ENCODE assay signal across 9 cellular contexts in the genomic region with DNA sequence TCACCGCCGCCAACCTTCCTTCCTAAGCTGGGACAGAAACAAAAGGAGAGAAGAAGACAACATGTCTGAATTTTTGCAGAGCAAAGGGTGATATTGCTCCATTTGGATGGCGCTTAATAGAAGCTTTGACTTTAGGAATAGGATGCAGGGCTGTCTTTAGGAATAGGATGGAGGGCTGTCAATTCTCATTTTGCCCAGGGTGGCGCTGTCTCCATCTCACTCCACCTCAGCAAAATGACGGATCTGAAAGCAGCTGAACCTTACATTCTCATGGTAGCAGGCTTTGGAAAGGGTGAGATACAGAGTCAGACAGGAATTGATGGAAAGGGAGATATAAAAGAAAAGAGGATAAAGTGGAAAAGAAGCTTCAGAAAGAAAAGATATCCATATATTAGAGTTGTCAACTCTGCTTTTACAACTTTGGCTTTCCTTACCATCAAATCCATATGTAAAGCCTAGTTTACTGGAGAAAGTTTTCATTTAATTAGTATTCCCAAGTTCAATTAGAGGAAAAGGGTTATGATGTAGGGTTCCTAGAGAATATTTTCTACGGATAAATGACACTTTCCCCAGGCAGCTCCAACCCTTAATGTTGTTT. TPM values are rescaled to one million over a fixed set of nuclear protein-coding genes. Genes with fewer than 3 reads are reported as not detected.
DNase-seq lines count a peak whose midpoint lies in the region; ATAC-seq and TF ChIP-seq lines count a peak whose summit lies in the region.
"Had no signal": no experiment of that assay in that cellular context is flagged by ENCODE, and none has a peak within 500 bp of the region (broad histone marks: within the 10 kb centered on the region; RNA-seq: fewer than 3 reads in every experiment).

No MANE protein-coding gene starts in this region.

- no peaks in the 10 kb centered on the region for H3K9me3 ChIP-seq in HUES48 (ENCODE audit: control insufficient read depth, insufficient read depth, low read length)
- no peaks in the 10 kb centered on the region for H3K9me3 ChIP-seq in OCI-LY1 (ENCODE audit: low read length)
- H3K9me3 ChIP-seq in cardiac muscle cell (ENCODE audit: low read depth), result no peaks in the 10 kb centered on the region

- H3K9ac ChIP-seq in HUES48 (ENCODE audit: low read depth, low read length) (no peak overlapping the region), OCI-LY1 (ENCODE audit: low read length) (no peak overlapping the region; the same call in 1 of the 2 replicates)

- no peak overlapping the region for H2AFZ ChIP-seq in OCI-LY1 (ENCODE audit: low read length)

- peaks cover 15% of the 10 kb centered on the region for H3K4me1 ChIP-seq in HUES48 (ENCODE audit: control insufficient read depth, insufficient read depth, low read length)
- H3K4me1 ChIP-seq in OCI-LY1 (ENCODE audit: insufficient read depth, low read length, severe bottlenecking), result peaks cover 8% of the 10 kb centered on the region
- H3K4me1 ChIP-seq in cardiac muscle cell (ENCODE audit: low read depth), result peaks cover 6% of the 10 kb centered on the region

- H3K27ac ChIP-seq in HUES48 (ENCODE audit: low read depth, low read length) (peak overlapping the region; percentile 74), OCI-LY1 (ENCODE audit: low read depth, low read length, poor library complexity, severe bottlenecking) (no peak overlapping the region), cardiac muscle cell (no peak overlapping the region)

- peak overlapping the region in 1 of 2 donors; percentile 49 for H3K27ac Mint-ChIP-seq in activated naive CD4-positive, alpha-beta T cell treated with anti-CD3 and anti-CD28 coated beads, Interleukin-2, amount 50 U/mL, for 72 hours

- H3K27me3 ChIP-seq in HUES48 (ENCODE audit: control insufficient read depth, insufficient read depth, low read length), result peaks cover 39% of the 10 kb centered on the region
- no peaks in the 10 kb centered on the region for H3K27me3 ChIP-seq in OCI-LY1 (ENCODE audit: insufficient read depth, low read length)
- H3K27me3 ChIP-seq in cardiac muscle cell, result peaks cover 56% of the 10 kb centered on the region

- H3K9me3 Mint-ChIP-seq in activated naive CD4-positive, alpha-beta T cell treated with anti-CD3 and anti-CD28 coated beads, Interleukin-2, amount 50 U/mL, for 72 hours, result no peaks in the 10 kb centered on the region

- peaks cover 20% of the 10 kb centered on the region for H3K36me3 ChIP-seq in HUES48 (ENCODE audit: control insufficient read depth, insufficient read depth, low read length)
- no peaks in the 10 kb centered on the region for H3K36me3 ChIP-seq in OCI-LY1 (ENCODE audit: insufficient read depth, low read length)
- H3K36me3 ChIP-seq in cardiac muscle cell, result no peaks in the 10 kb centered on the region

- no peaks in the 10 kb centered on the region for H3K9me2 ChIP-seq in OCI-LY1 (ENCODE audit: low read depth, low read length)

- no peaks in the 10 kb centered on the region for H4K20me1 ChIP-seq in OCI-LY1 (ENCODE audit: insufficient read depth, low read length)

- DNase-seq in Daoy (ENCODE audit: low read depth), result peak; percentile 78
- DNase-seq in activated naive CD4-positive, alpha-beta T cell treated with anti-CD3 and anti-CD28 coated beads, Interleukin-2, amount 50 U/mL, for 72 hours (ENCODE audit: low spot score in 2 of 2), result peak in 1 of 2 donors; percentile 36
- DNase-seq in cardiac muscle cell (ENCODE audit: low read depth in 1 of 2, low spot score in 1 of 2), result peak; percentile 34 to 46
- peak; percentile 88 for DNase-seq in pons (ENCODE audit: low spot score)
- DNase-seq in GF-D8 (lab: John Stamatoyannopoulos, UW), result no peak

- TF ChIP-seq CTCF in OCI-LY1 (IDR thresholded peaks at IDR 0.05; ENCODE audit: low read length), result peak; percentile 72
- peak; percentile 64 for TF ChIP-seq CTCF in cardiac muscle cell (IDR thresholded peaks at IDR 0.05; ENCODE audit: low read depth, low read length)

- H3K4me3 ChIP-seq in HUES48 (ENCODE audit: low read depth, low read length), result peak overlapping the region; percentile 81
- peak overlapping the region; percentile 62 for H3K4me3 ChIP-seq in OCI-LY1 (ENCODE audit: low read depth, low read length, poor library complexity, severe bottlenecking)
- H3K4me3 ChIP-seq in cardiac muscle cell, result peak overlapping the region; percentile 54

- peak; percentile 72 for ATAC-seq in GM21528 (IDR thresholded peaks at IDR 0.05; ENCODE audit: low FRiP score, unreplicated experiment)
- peak; percentile 48 to 57 for ATAC-seq in activated naive CD4-positive, alpha-beta T cell treated with anti-CD3 and anti-CD28 coated beads, Interleukin-2, amount 50 U/mL, for 72 hours

- peak overlapping the region; percentile 94 for H3K4me2 ChIP-seq in OCI-LY1 (ENCODE audit: low read length)

- no peaks in the 10 kb centered on the region for H3F3A ChIP-seq in OCI-LY1 (ENCODE audit: insufficient read depth, low read length)

- peaks cover 9 to 23% of the 10 kb centered on the region in 2 donors for H3K36me3 Mint-ChIP-seq in activated naive CD4-positive, alpha-beta T cell treated with anti-CD3 and anti-CD28 coated beads, Interleukin-2, amount 50 U/mL, for 72 hours

- no peaks in the 10 kb centered on the region for H3K79me2 ChIP-seq in OCI-LY1 (ENCODE audit: insufficient read depth, low read length)

RNA-seq across cellular contexts. Expression of a gene that starts 57.6 kb away (rescaled TPM):
- 1.9 and 5.9 TPM in 2 replicates for total RNA-seq in Daoy (2014; rRNA removed; shearing (Covaris generic))
- total RNA-seq in activated naive CD4-positive, alpha-beta T cell treated with anti-CD3 and anti-CD28 coated beads, Interleukin-2, amount 50 U/mL, for 72 hours, result 1 to 10 TPM; 3.6 to 4.4 TPM
- total RNA-seq in cardiac muscle cell, result 0.07 and 0.27 TPM in 2 replicates
- polyA plus RNA-seq in cardiac muscle cell, result 0.95 and 2.0 TPM in 2 replicates
- total RNA-seq: pulmonary artery endothelial cell had no signal
